Comparison of ENCODE assay signal across 4 cellular contexts in genomic region chr14:64558216-64558615, GRCh38. TPM values are rescaled to one million over a fixed set of nuclear protein-coding genes. Genes with fewer than 3 reads are reported as not detected.
"Had no signal": no experiment of that assay in that cellular context is flagged by ENCODE, and none has a peak within 500 bp of the region (broad histone marks: within the 10 kb centered on the region; RNA-seq: fewer than 3 reads in every experiment).

No MANE protein-coding gene starts in this region.

RNA-seq across cellular contexts. Expression of gene PPP1R36, which starts 8.5 kb away (rescaled TPM):
- total RNA-seq: activated CD8-positive, alpha-beta memory T cell treated with anti-CD3 and anti-CD28 coated beads, Interleukin-2, amount 10 ng/mL, durations not matched to agents 7 days and 5 days; activated T-helper 2 cell treated with anti-CD3 and anti-CD28 coated beads, Interferon-gamma antibody, Interleukin-2, Interleukin-4, amounts not matched to agents 10 μg/mL and 5 μg/mL and 100 μg/mL, durations not matched to agents 14 hours and 24 hours and 36 hours; ascending aorta; cardiac muscle cell had no signal
